Comparison of ENCODE assay signal across 24 cellular contexts in the genomic region with DNA sequence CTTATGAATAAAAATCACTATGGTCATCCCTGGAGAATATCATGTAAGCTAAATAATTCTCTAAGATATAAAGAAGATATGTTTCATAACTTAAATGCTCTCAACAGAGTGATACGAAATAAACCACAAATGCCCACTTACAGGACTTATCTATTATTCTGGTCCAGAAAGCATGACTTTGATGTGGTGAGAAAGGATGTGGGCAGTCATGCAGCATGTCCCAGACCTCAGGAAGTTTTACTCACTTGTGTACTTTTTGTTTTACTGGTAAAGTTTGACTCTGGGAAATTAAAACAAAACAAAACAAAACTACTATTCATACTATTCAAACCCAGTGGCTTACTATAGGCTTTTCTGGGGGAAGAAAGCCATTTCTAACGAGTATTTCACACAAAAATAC.
A peak's percentile ranks its signal among the peaks of the same experiment; 100 is the strongest.
DNase-seq lines count a peak whose midpoint lies in the region; ATAC-seq and TF ChIP-seq lines count a peak whose summit lies in the region.
"Had no signal": no experiment of that assay in that cellular context is flagged by ENCODE, and none has a peak within 500 bp of the region (broad histone marks: within the 10 kb centered on the region; RNA-seq: fewer than 3 reads in every experiment).

No MANE protein-coding gene starts in this region.

- DNase-seq in retinal pigment epithelial cell (ENCODE audit: low read depth), result peak; percentile 48
- no peak for DNase-seq in caudate nucleus (lab: John Stamatoyannopoulos, UW)
- DNase-seq in activated gamma-delta T cell (lab: John Stamatoyannopoulos, UW), result no peak
- DNase-seq in iPS-NIHi11 (ENCODE audit: low spot score), result no peak
- DNase-seq: activated CD4-positive, alpha-beta memory T cell treated with anti-CD3 and anti-CD28 coated beads, Interleukin-2, amount 10 ng/mL, durations not matched to agents 7 days and 5 days; amniotic stem cell; BE2C; cortex of kidney; DMS79 treated with DMSO at 0.1 percent for 48 hours; glutamatergic neuron; GOT3; mesenchymal stem cell; NCI-H1436; NCI-H2227 treated with DMSO at 0.1 percent for 48 hours; nephron progenitor cell; SK-N-SH had no signal

- no peak overlapping the region for H3K4me3 Mint-ChIP-seq in activated T-helper 17 cell treated with anti-CD3 and anti-CD28 coated beads, Interleukin-2, amount 50 U/mL, for 72 hours
- H3K4me3 Mint-ChIP-seq: activated CD4-positive, alpha-beta memory T cell treated with anti-CD3 and anti-CD28 coated beads, Interleukin-2, amount 10 ng/mL, durations not matched to agents 7 days and 5 days; nephron progenitor cell had no signal

- no peak for TF ChIP-seq CTCF in retinal pigment epithelial cell (conservative IDR thresholded peaks at IDR 0.05; ENCODE audit: low read depth, low read length)

- peak; percentile 85 for ATAC-seq in GM18868 (IDR thresholded peaks at IDR 0.05; ENCODE audit: unreplicated experiment)
- ATAC-seq in HG03558 (IDR thresholded peaks at IDR 0.05; ENCODE audit: extremely low read depth, unreplicated experiment), result peak; percentile 65
- peak; percentile 31 for ATAC-seq in activated T-helper 17 cell treated with anti-CD3 and anti-CD28 coated beads, Interleukin-2, amount 50 U/mL, for 72 hours (replicated peaks)

- peaks cover 9% of the 10 kb centered on the region for H3K9me3 Mint-ChIP-seq in activated T-helper 17 cell treated with anti-CD3 and anti-CD28 coated beads, Interleukin-2, amount 50 U/mL, for 72 hours
- H3K9me3 Mint-ChIP-seq: activated CD4-positive, alpha-beta memory T cell treated with anti-CD3 and anti-CD28 coated beads, Interleukin-2, amount 10 ng/mL, durations not matched to agents 7 days and 5 days; nephron progenitor cell had no signal

- no peaks in the 10 kb centered on the region for H3K36me3 Mint-ChIP-seq in activated T-helper 17 cell treated with anti-CD3 and anti-CD28 coated beads, Interleukin-2, amount 50 U/mL, for 72 hours (ENCODE audit: low read depth)

- H3K27me3 Mint-ChIP-seq in activated T-helper 17 cell treated with anti-CD3 and anti-CD28 coated beads, Interleukin-2, amount 50 U/mL, for 72 hours, result no peaks in the 10 kb centered on the region
- H3K27me3 Mint-ChIP-seq: activated CD4-positive, alpha-beta memory T cell treated with anti-CD3 and anti-CD28 coated beads, Interleukin-2, amount 10 ng/mL, durations not matched to agents 7 days and 5 days had no signal

- no peak overlapping the region for H3K27ac Mint-ChIP-seq in activated T-helper 17 cell treated with anti-CD3 and anti-CD28 coated beads, Interleukin-2, amount 50 U/mL, for 72 hours
- H3K27ac Mint-ChIP-seq: activated CD4-positive, alpha-beta memory T cell treated with anti-CD3 and anti-CD28 coated beads, Interleukin-2, amount 10 ng/mL, durations not matched to agents 7 days and 5 days; nephron progenitor cell had no signal

- no peak overlapping the region for H3K27ac ChIP-seq in caudate nucleus (ENCODE audit: low read depth, low read length)
- H3K27ac ChIP-seq: epithelial cell of prostate, HL-60, KMS-11, right atrium auricular region, suprapubic skin had no signal

- H3K4me1 Mint-ChIP-seq in activated T-helper 17 cell treated with anti-CD3 and anti-CD28 coated beads, Interleukin-2, amount 50 U/mL, for 72 hours, result no peaks in the 10 kb centered on the region
- H3K4me1 Mint-ChIP-seq: activated CD4-positive, alpha-beta memory T cell treated with anti-CD3 and anti-CD28 coated beads, Interleukin-2, amount 10 ng/mL, durations not matched to agents 7 days and 5 days; nephron progenitor cell had no signal

- H3K4me3 ChIP-seq in retinal pigment epithelial cell (ENCODE audit: low read length), result no peak overlapping the region
- H3K4me3 ChIP-seq: right atrium auricular region, suprapubic skin had no signal

Comparison
In these comparisons a context has a peak if more than half of its experiments do, and no peak if none do; other contexts are left out.
1. ATAC-seq: peak in every context shown above with its lines; median percentile 85 in GM18868; 65 in HG03558; 31 in activated T-helper 17 cell treated with anti-CD3 and anti-CD28 coated beads, Interleukin-2, amount 50 U/mL, for 72 hours.